ENCODE assay signal across 7 cellular contexts in genomic region chr17:32341857-32342602, GRCh38. TPM values are rescaled to one million over a fixed set of nuclear protein-coding genes. Genes with fewer than 3 reads are reported as not detected.
A peak's percentile ranks its signal among the peaks of the same experiment; 100 is the strongest.
DNase-seq lines count a peak whose midpoint lies in the region; ATAC-seq, FAIRE-seq and TF ChIP-seq lines count a peak whose summit lies in the region.

Gene C17orf75, minus strand, starts transcription at chr17:32342173. Its CDS starts 34 bp downstream, at chr17:32342139.

- H3K27ac ChIP-seq in mammary epithelial cell (ENCODE audit: insufficient read depth, low read depth, low read length): peak within 1 kb of the TSS; percentile 67
- no peak within 1 kb of the TSS for H3K27ac ChIP-seq in smooth muscle cell (ENCODE audit: low read depth)

- WGBS in mammary epithelial cell (ENCODE audit: low coverage, missing lambda C conversion rate): 3% methylated on average over 11 of the region's 47 CpGs
- WGBS in smooth muscle cell (ENCODE audit: low lambda C conversion rate): 12% methylated on average over 43 of the region's 47 CpGs

- dilution Hi-C loops in mammary epithelial cell (cut with HindIII; ENCODE audit: low sequenced_read_pairs): no loop called here

- H3K79me2 ChIP-seq in mammary epithelial cell (ENCODE audit: insufficient read depth, low read length) (peaks cover 3% of the 10 kb centered on the region), smooth muscle cell (ENCODE audit: low read depth) (no peaks in the 10 kb centered on the region)

- H3K27me3 ChIP-seq in mammary epithelial cell (ENCODE audit: insufficient read depth, low read length): no peaks in the 10 kb centered on the region
- no peaks in the 10 kb centered on the region for H3K27me3 ChIP-seq in smooth muscle cell (ENCODE audit: low read depth)

- TF ChIP-seq CTCF in WTC11 (IDR thresholded peaks at IDR 0.05) (no peak), mammary epithelial cell (conservative IDR thresholded peaks at IDR 0.05 in 1 of 2, IDR thresholded peaks at IDR 0.05 in 1 of 2; ENCODE audit: extremely low read depth in 1 of 2, insufficient read depth in 1 of 2, low read depth in 1 of 2, low read length in 2 of 2) (no peak), smooth muscle cell (IDR thresholded peaks at IDR 0.05; ENCODE audit: borderline replicate concordance, insufficient read depth, poor library complexity, severe bottlenecking) (no peak)

- H3F3A ChIP-seq in smooth muscle cell (ENCODE audit: low read depth): no peaks in the 10 kb centered on the region

- H3K4me3 ChIP-seq in mammary epithelial cell (replicated peaks in 1 of 3; ENCODE audit: insufficient read depth in 1 of 3, low read depth in 2 of 3, low read length in 3 of 3): peak within 1 kb of the TSS; percentile 45 to 78 (median 66)
- peak within 1 kb of the TSS; percentile 63 for H3K4me3 ChIP-seq in smooth muscle cell

- H3K27me3 Mint-ChIP-seq in WTC11 (ENCODE audit: low read depth): no peaks in the 10 kb centered on the region
- peaks cover 0 to 8% (median 8%) of the 10 kb centered on the region in 3 donors for H3K27me3 Mint-ChIP-seq in immature natural killer cell (ENCODE audit: low read depth in 3 of 3)

- peak within 1 kb of the TSS; percentile 89 for H2AFZ ChIP-seq in mammary epithelial cell (ENCODE audit: low read depth, low read length)
- peak within 1 kb of the TSS; percentile 98 for H2AFZ ChIP-seq in smooth muscle cell (ENCODE audit: low read depth)

- ATAC-seq in HG02970 (IDR thresholded peaks at IDR 0.05; ENCODE audit: low FRiP score, unreplicated experiment): peak; percentile 66
- ATAC-seq in WTC11: peak; percentile 93

- H3K9me3 Mint-ChIP-seq in WTC11: no peaks in the 10 kb centered on the region
- H3K9me3 Mint-ChIP-seq in immature natural killer cell: no peaks in the 10 kb centered on the region

- H3K27ac Mint-ChIP-seq in WTC11 (peak within 1 kb of the TSS; percentile 89), immature natural killer cell (peak within 1 kb of the TSS; percentile 81 to 97 (median 94))

- H4K20me1 ChIP-seq in mammary epithelial cell (ENCODE audit: insufficient read depth, low read length) (no peaks in the 10 kb centered on the region), smooth muscle cell (ENCODE audit: low read depth) (no peaks in the 10 kb centered on the region)

- H3K4me1 ChIP-seq in mammary epithelial cell (ENCODE audit: insufficient read depth, low read length) (peaks cover 14% of the 10 kb centered on the region), smooth muscle cell (ENCODE audit: low read depth) (peaks cover 6% of the 10 kb centered on the region)

- peak within 1 kb of the TSS; percentile 96 for H3K4me3 Mint-ChIP-seq in WTC11
- peak within 1 kb of the TSS; percentile 86 to 97 (median 95) for H3K4me3 Mint-ChIP-seq in immature natural killer cell

- in situ Hi-C loops in mammary epithelial cell (cut with MboI; ENCODE audit: low sequenced_read_pairs in 2 of 2): loop anchor here in 1 of 2 donors (25.0 kb wide), 1 partner anchor 330 kb away; the partner anchor contains the start of gene LRRC37B

- CTCF ChIA-PET in WTC11 (lab: Charles Lee) (interaction anchor here (1.3 kb wide), 1 partner anchor 89 kb away, joined by 4 read pairs; no protein-coding TSS in a partner anchor), mammary epithelial cell (lab: Charles Lee; ENCODE audit: low non-redundant PET) (interaction anchor here (0.6 kb wide), 1 partner anchor 76 kb away, joined by 3 read pairs; no protein-coding TSS in a partner anchor)

- H3K36me3 Mint-ChIP-seq in WTC11 (peaks cover 17% of the 10 kb centered on the region), immature natural killer cell (peaks cover 0 to 7% (median 6%) of the 10 kb centered on the region in 3 donors)

- H3K9me3 ChIP-seq in mammary epithelial cell (replicated peaks; ENCODE audit: insufficient read depth, low read length) (no peaks in the 10 kb centered on the region), smooth muscle cell (replicated peaks; ENCODE audit: low read depth) (no peaks in the 10 kb centered on the region)

- FAIRE-seq in GM18507 (lab: Jason Lieb, UNC): peak; percentile 50

- H3K36me3 ChIP-seq in mammary epithelial cell (ENCODE audit: insufficient read depth, low read length) (no peaks in the 10 kb centered on the region), smooth muscle cell (ENCODE audit: low read depth) (no peaks in the 10 kb centered on the region)

- H3K9ac ChIP-seq in mammary epithelial cell (ENCODE audit: insufficient read depth, low read length) (peak within 1 kb of the TSS; percentile 76), smooth muscle cell (ENCODE audit: low read depth) (peak within 1 kb of the TSS; percentile 51)

- intact Hi-C loops in mammary epithelial cell (cut with micrococcal nuclease): no loop called here

- BruUV-seq in mammary epithelial cell (replicated peaks; lab: Mats Ljungman, UMichigan): TSS peak; percentile 45

- POLR2A ChIA-PET in WTC11 (lab: Charles Lee): no interaction called here

- H3K4me2 ChIP-seq in mammary epithelial cell (ENCODE audit: insufficient read depth, low read depth, low read length) (peak within 1 kb of the TSS; percentile 86), smooth muscle cell (peak within 1 kb of the TSS; percentile 91)

- no peak for DNase-seq in GM18507 (ENCODE audit: extremely low spot score, insufficient read length, low read depth)
- peak; percentile 35 for DNase-seq in NCI-H2107 treated with DMSO at 0.1 percent for 48 hours (lab: John Stamatoyannopoulos, UW; ENCODE audit: unreplicated experiment)
- DNase-seq in WTC11 (ENCODE audit: low spot score): peak; percentile 88
- DNase-seq in mammary epithelial cell: peak; percentile 82
- peak; percentile 64 to 75 (median 70) for DNase-seq in immature natural killer cell
- DNase-seq in smooth muscle cell (lab: John Stamatoyannopoulos, UW; ENCODE audit: unreplicated experiment): no peak

- peaks cover 15% of the 10 kb centered on the region for H3K4me1 Mint-ChIP-seq in WTC11
- peaks cover 24 to 29% of the 10 kb centered on the region in 2 donors for H3K4me1 Mint-ChIP-seq in immature natural killer cell

TF ChIP-seq in WTC11, 78 proteins besides CTCF, POLR2A, EP300 and RAD21 (continues in another document):
- TF ChIP-seq KAT7 (CRISPR knock-in tag; IDR thresholded peaks at IDR 0.05; ENCODE audit: borderline replicate concordance): no peak
- TF ChIP-seq CREB1 (CRISPR knock-in tag; IDR thresholded peaks at IDR 0.05): 0 out of 2 replicates have a peak, but pooled peaks have one; percentile 25
- 0 out of 2 replicates have a peak, but pooled peaks have one; percentile 29 for TF ChIP-seq E2F1 (CRISPR knock-in tag; IDR thresholded peaks at IDR 0.05)
- 0 out of 2 replicates have a peak, but pooled peaks have one; percentile 55 for TF ChIP-seq TEAD1 (CRISPR knock-in tag; IDR thresholded peaks at IDR 0.05)
- TF ChIP-seq NR2C2 (CRISPR knock-in tag; IDR thresholded peaks at IDR 0.05): no peak
- TF ChIP-seq ZNF219 (CRISPR knock-in tag; IDR thresholded peaks at IDR 0.05; ENCODE audit: borderline replicate concordance): no peak
- no peak for TF ChIP-seq ZNF263 (CRISPR knock-in tag; IDR thresholded peaks at IDR 0.05; ENCODE audit: low read depth)
- no peak for TF ChIP-seq NFATC4 (CRISPR knock-in tag; IDR thresholded peaks at IDR 0.05)
- TF ChIP-seq FOXP4 (CRISPR knock-in tag; IDR thresholded peaks at IDR 0.05): no peak
- TF ChIP-seq ZNF416 (CRISPR knock-in tag; IDR thresholded peaks at IDR 0.05): peak; percentile 64; the same call in 1 of the 2 replicates
- TF ChIP-seq ZSCAN18 (CRISPR knock-in tag; IDR thresholded peaks at IDR 0.05): no peak

RNA-seq across cellular contexts. Expression of gene C17orf75, which starts in this region (rescaled TPM):
- total RNA-seq in WTC11 (2021) (35.5 to 49.4 TPM (median 35.5 TPM) in 3 replicates), mammary epithelial cell (10 to 100 TPM; 16.2 to 24.5 TPM), smooth muscle cell (15.2 and 19.0 TPM in 2 replicates)
- polyA plus RNA-seq in mammary epithelial cell (10.6 TPM), immature natural killer cell (10 to 100 TPM in 2 of 3 donors, 1 to 10 TPM in 1; 9.8 to 18.5 (median 12.0) TPM), smooth muscle cell (10.2 and 15.1 TPM in 2 replicates)
- 10.3 TPM for polyA minus RNA-seq in mammary epithelial cell

Comparison
In these comparisons a context has a peak if more than half of its experiments do, and no peak if none do; other contexts are left out.
1. DNase-seq: peak in NCI-H2107 treated with DMSO at 0.1 percent for 48 hours (single experiment), WTC11 (single experiment), mammary epithelial cell (single experiment) and immature natural killer cell (3 of 3); none in GM18507 (single experiment) and smooth muscle cell (single experiment).